ENCODE assay signal across 21 cellular contexts in genomic region chr13:33968520-33969507, GRCh38.
DNase-seq lines count a peak whose midpoint lies in the region; ATAC-seq and TF ChIP-seq lines count a peak whose summit lies in the region.
"Had no signal": no experiment of that assay in that cellular context is flagged by ENCODE, and none has a peak within 500 bp of the region (broad histone marks: within the 10 kb centered on the region; RNA-seq: fewer than 3 reads in every experiment).

No MANE protein-coding gene starts in this region.

- H3K4me3 Mint-ChIP-seq in WTC11 = no peak overlapping the region
- peak overlapping the region; percentile 58 for H3K4me3 Mint-ChIP-seq in progenitor cell of endocrine pancreas (ENCODE audit: low read depth)
- H3K4me3 Mint-ChIP-seq: T-helper 1 cell treated with Interleukin-12 subunit alpha and Interleukin-12 subunit beta and Interleukin-4 antibody, amounts not matched to agents 30 μg/mL and 1 μg/mL, for 36 hours had no signal

- no peaks in the 10 kb centered on the region for H3K27me3 Mint-ChIP-seq in WTC11 (ENCODE audit: low read depth)
- H3K27me3 Mint-ChIP-seq in progenitor cell of endocrine pancreas = no peaks in the 10 kb centered on the region

- peaks cover 24% of the 10 kb centered on the region for H3K9me3 Mint-ChIP-seq in WTC11
- H3K9me3 Mint-ChIP-seq in progenitor cell of endocrine pancreas (ENCODE audit: low read depth) = peaks cover 3% of the 10 kb centered on the region

- TF ChIP-seq CTCF in WTC11 (IDR thresholded peaks at IDR 0.05) = no peak
- no peak for TF ChIP-seq CTCF in progenitor cell of endocrine pancreas (IDR thresholded peaks at IDR 0.05; ENCODE audit: unreplicated experiment)

- CTCF ChIA-PET in WTC11 (lab: Charles Lee) = no interaction called here

- DNase-seq in HuH-7.5 (ENCODE audit: low spot score) (peak; percentile 14), WTC11 (ENCODE audit: low spot score) (no peak), left lobe of liver (ENCODE audit: low spot score) (peak; percentile 64), progenitor cell of endocrine pancreas (ENCODE audit: low spot score, unreplicated experiment) (no peak), SKM-1 treated with dmso at 0.1 percent for 144 hours (lab: John Stamatoyannopoulos, UW; ENCODE audit: unreplicated experiment) (no peak), 8988T (no peak)
- DNase-seq in NK-92 treated with Interleukin-12 subunit alpha and Interleukin-12 subunit beta, amount 100 ng/mL, for 24 hours (lab: John Stamatoyannopoulos, UW) = no peak
- DNase-seq: ACHN, Calu3, DMS153, Kasumi-1, MV-4-11, NCI-H2029, NCI-H446 treated with DMSO at 0.1 percent for 48 hours, NCI-H526, OCI-M1, Peyer's patch, SIG-M5, SW 1271 had no signal

- no peaks in the 10 kb centered on the region for H3K4me1 Mint-ChIP-seq in WTC11
- H3K4me1 Mint-ChIP-seq in progenitor cell of endocrine pancreas (ENCODE audit: low read depth) = peaks cover 21% of the 10 kb centered on the region

- H3K27ac Mint-ChIP-seq in WTC11 (no peak overlapping the region), progenitor cell of endocrine pancreas (peak overlapping the region; percentile 62)
- H3K27ac Mint-ChIP-seq: T-helper 1 cell treated with Interleukin-12 subunit alpha and Interleukin-12 subunit beta and Interleukin-4 antibody, amounts not matched to agents 30 μg/mL and 1 μg/mL, for 36 hours had no signal

- H3K36me3 Mint-ChIP-seq in WTC11 (peaks cover 11% of the 10 kb centered on the region), progenitor cell of endocrine pancreas (ENCODE audit: insufficient read depth) (peaks cover 2% of the 10 kb centered on the region)

- POLR2A ChIA-PET in WTC11 (lab: Charles Lee) = no interaction called here

- ATAC-seq in WTC11 (no peak), left lobe of liver (peak; percentile 90)
- ATAC-seq: K562 had no signal

TF ChIP-seq in WTC11, 78 proteins besides CTCF, POLR2A, EP300 and RAD21:
- TF ChIP-seq GABPB1 (CRISPR knock-in tag; IDR thresholded peaks at IDR 0.05) = peak; percentile 61
- TF ChIP-seq JAZF1 (CRISPR knock-in tag; IDR thresholded peaks at IDR 0.05) = no peak
- no peak for TF ChIP-seq ZNF138 (CRISPR knock-in tag; conservative IDR thresholded peaks at IDR 0.05)

Comparison
In these comparisons a context has a peak if more than half of its experiments do, and no peak if none do; other contexts are left out.
1. DNase-seq: peak in HuH-7.5 (single experiment) and left lobe of liver (single experiment); none in WTC11 (single experiment), progenitor cell of endocrine pancreas (single experiment), SKM-1 treated with dmso at 0.1 percent for 144 hours (single experiment), 8988T (single experiment) and NK-92 treated with Interleukin-12 subunit alpha and Interleukin-12 subunit beta, amount 100 ng/mL, for 24 hours (single experiment).